9 cellular contexts compared by ENCODE assay signal in genomic region chr5:143019614-143020515, GRCh38.
DNase-seq lines count a peak whose midpoint lies in the region; ATAC-seq and TF ChIP-seq lines count a peak whose summit lies in the region.
"Had no signal": no experiment of that assay in that cellular context is flagged by ENCODE, and none has a peak within 500 bp of the region (broad histone marks: within the 10 kb centered on the region; RNA-seq: fewer than 3 reads in every experiment).

No MANE protein-coding gene starts in this region.

- peak overlapping the region; percentile 67 for H3K27ac Mint-ChIP-seq in CD8-positive, alpha-beta T cell
- H3K27ac Mint-ChIP-seq in osteocyte (ENCODE audit: unreplicated experiment): no peak overlapping the region
- H3K27ac Mint-ChIP-seq: T-helper 1 cell treated with Interleukin-12 subunit alpha and Interleukin-12 subunit beta and Interleukin-4 antibody, amounts not matched to agents 30 μg/mL and 1 μg/mL, for 36 hours had no signal

- in situ Hi-C loops in KBM-7 (cut with MboI; ENCODE audit: low pct_unique_long_range_greater_than_20kb, low sequenced_read_pairs): loop anchor here (25.0 kb wide), 1 partner anchor 792 kb away; the partner anchor contains the start of gene HMHB1

- no peaks in the 10 kb centered on the region for H3K36me3 ChIP-seq in CD8-positive, alpha-beta T cell (ENCODE audit: insufficient read depth, low read length)
- H3K36me3 ChIP-seq in WERI-Rb-1: no peaks in the 10 kb centered on the region
- no peaks in the 10 kb centered on the region for H3K36me3 ChIP-seq in MM.1S (replicated peaks; ENCODE audit: insufficient read depth, low read length)

- no peak overlapping the region for H2AFZ ChIP-seq in MM.1S (ENCODE audit: low read length)

- CTCF ChIA-PET in CD8-positive, alpha-beta T cell (lab: Charles Lee): interaction anchor here (0.6 to 1.2 kb wide), 2 partner anchors 10 to 18 kb away, joined by 3 read pairs; no protein-coding TSS in a partner anchor

- H4K20me1 ChIP-seq in MM.1S (ENCODE audit: insufficient read depth, low read length): no peaks in the 10 kb centered on the region

- POLR2A ChIA-PET in CD8-positive, alpha-beta T cell (lab: Charles Lee): interaction anchor here (1.6 kb wide), 1 partner anchor 17 kb away, joined by 7 read pairs; no protein-coding TSS in a partner anchor

- H3K9ac ChIP-seq in MM.1S (ENCODE audit: low read length): no peak overlapping the region

- no peak for TF ChIP-seq CTCF in CD8-positive, alpha-beta T cell (IDR thresholded peaks at IDR 0.05)
- TF ChIP-seq CTCF in WERI-Rb-1 (IDR thresholded peaks at IDR 0.05; ENCODE audit: low read depth, low read length) (no peak), osteocyte (IDR thresholded peaks at IDR 0.05) (no peak), MM.1S (IDR thresholded peaks at IDR 0.05; ENCODE audit: low read length) (no peak)

- H3K36me3 Mint-ChIP-seq in CD8-positive, alpha-beta T cell: peaks cover 53% of the 10 kb centered on the region
- H3K36me3 Mint-ChIP-seq in osteocyte (ENCODE audit: unreplicated experiment): peaks cover 10% of the 10 kb centered on the region

- no peak for ATAC-seq in CD8-positive, alpha-beta T cell
- ATAC-seq in GM18907 (IDR thresholded peaks at IDR 0.05; ENCODE audit: unreplicated experiment) (peak; percentile 87), HG02943 (IDR thresholded peaks at IDR 0.05; ENCODE audit: low read depth, unreplicated experiment) (peak; percentile 78)

- peaks cover 5% of the 10 kb centered on the region for H3K4me1 ChIP-seq in CD8-positive, alpha-beta T cell (ENCODE audit: insufficient read depth, low read length)
- H3K4me1 ChIP-seq in MM.1S (ENCODE audit: low read length): no peaks in the 10 kb centered on the region

- no peak overlapping the region for H3K4me2 ChIP-seq in MM.1S (ENCODE audit: low read depth, low read length)

- no peak for DNase-seq in CD8-positive, alpha-beta T cell
- DNase-seq in WERI-Rb-1: peak; percentile 83
- no peak for DNase-seq in KBM-7
- DNase-seq in osteocyte (ENCODE audit: extremely low spot score, unreplicated experiment): no peak
- DNase-seq in MM.1S: no peak
- DNase-seq in activated CD8-positive, alpha-beta memory T cell treated with anti-CD3 and anti-CD28 coated beads for 24 hours: no peak

- H3K4me3 Mint-ChIP-seq in CD8-positive, alpha-beta T cell: no peak overlapping the region
- H3K4me3 Mint-ChIP-seq in osteocyte (ENCODE audit: unreplicated experiment): no peak overlapping the region
- H3K4me3 Mint-ChIP-seq: T-helper 1 cell treated with Interleukin-12 subunit alpha and Interleukin-12 subunit beta and Interleukin-4 antibody, amounts not matched to agents 30 μg/mL and 1 μg/mL, for 36 hours had no signal

- no peaks in the 10 kb centered on the region for H3K27me3 Mint-ChIP-seq in CD8-positive, alpha-beta T cell (ENCODE audit: low read depth)
- no peaks in the 10 kb centered on the region for H3K27me3 Mint-ChIP-seq in osteocyte (ENCODE audit: unreplicated experiment)

- H3K9me3 Mint-ChIP-seq in CD8-positive, alpha-beta T cell: peaks cover 6% of the 10 kb centered on the region
- peaks cover 10% of the 10 kb centered on the region for H3K9me3 Mint-ChIP-seq in osteocyte (ENCODE audit: unreplicated experiment)
- H3K9me3 Mint-ChIP-seq: T-helper 1 cell treated with Interleukin-12 subunit alpha and Interleukin-12 subunit beta and Interleukin-4 antibody, amounts not matched to agents 30 μg/mL and 1 μg/mL, for 36 hours had no signal

- no peaks in the 10 kb centered on the region for H3K9me3 ChIP-seq in CD8-positive, alpha-beta T cell (ENCODE audit: low read length)
- H3K9me3 ChIP-seq in WERI-Rb-1 (ENCODE audit: severe bottlenecking) (no peaks in the 10 kb centered on the region), MM.1S (replicated peaks; ENCODE audit: insufficient read depth, low read length) (no peaks in the 10 kb centered on the region)

- intact Hi-C loops in CD8-positive, alpha-beta T cell (cut with DNase I, micrococcal nuclease): loop anchor here (5.0 kb wide), 1 partner anchor 807 kb away; no protein-coding TSS in a partner anchor

- no peaks in the 10 kb centered on the region for H3K9me2 ChIP-seq in MM.1S (replicated peaks; ENCODE audit: insufficient read depth, low read length)

- H3F3A ChIP-seq in MM.1S (ENCODE audit: insufficient read depth, low read length): no peaks in the 10 kb centered on the region

- no peak overlapping the region for H3K4me3 ChIP-seq in CD8-positive, alpha-beta T cell (ENCODE audit: low read depth, low read length)
- H3K4me3 ChIP-seq in WERI-Rb-1 (ENCODE audit: low read depth, low read length) (no peak overlapping the region), MM.1S (ENCODE audit: low read length) (no peak overlapping the region)

- H3K27ac ChIP-seq in CD8-positive, alpha-beta T cell (ENCODE audit: low read depth, low read length): no peak overlapping the region
- H3K27ac ChIP-seq in WERI-Rb-1: peak overlapping the region; percentile 12
- H3K27ac ChIP-seq in MM.1S (ENCODE audit: low read length): no peak overlapping the region

- H3K4me1 Mint-ChIP-seq in CD8-positive, alpha-beta T cell (ENCODE audit: low read depth): peaks cover 20% of the 10 kb centered on the region
- peaks cover 9% of the 10 kb centered on the region for H3K4me1 Mint-ChIP-seq in osteocyte (ENCODE audit: unreplicated experiment)

- H3K79me2 ChIP-seq in MM.1S (ENCODE audit: low read length): no peaks in the 10 kb centered on the region

- no peaks in the 10 kb centered on the region for H3K27me3 ChIP-seq in CD8-positive, alpha-beta T cell (ENCODE audit: insufficient read depth, low read length)
- H3K27me3 ChIP-seq in WERI-Rb-1 (ENCODE audit: insufficient read depth, low read depth, severe bottlenecking) (no peaks in the 10 kb centered on the region), MM.1S (replicated peaks; ENCODE audit: insufficient read depth, low read length) (no peaks in the 10 kb centered on the region)
